Comparison of ENCODE assay signal across 29 cellular contexts in genomic region chrX:75786290-75786689, GRCh38. TPM values are rescaled to one million over a fixed set of nuclear protein-coding genes. Genes with fewer than 3 reads are reported as not detected.
"Had no signal": no experiment of that assay in that cellular context is flagged by ENCODE, and none has a peak within 500 bp of the region (broad histone marks: within the 10 kb centered on the region; RNA-seq: fewer than 3 reads in every experiment).

No MANE protein-coding gene starts in this region.

- H3K4me1 Mint-ChIP-seq: endodermal cell had no signal

- H3K9me3 ChIP-seq: colonic mucosa, esophagus squamous epithelium, gastrocnemius medialis, left lung, lower lobe of right lung had no signal

- FAIRE-seq: endometrium, islet of Langerhans, keratinocyte had no signal

- ATAC-seq: gastrocnemius medialis; heart right ventricle; left cardiac atrium; left lung; left ventricle myocardium superior; lower lobe of right lung; naive thymus-derived CD4-positive, alpha-beta T cell had no signal

- H3K4me3 ChIP-seq: colonic mucosa, esophagus squamous epithelium, gastrocnemius medialis, heart right ventricle, left lung, lower lobe of right lung had no signal

- H3K36me3 Mint-ChIP-seq: memory B cell; naive thymus-derived CD4-positive, alpha-beta T cell had no signal

- H3K4me1 ChIP-seq: colonic mucosa, gastrocnemius medialis, heart right ventricle, left lung, lower lobe of right lung had no signal

- H3K27ac Mint-ChIP-seq: endodermal cell; memory B cell; naive thymus-derived CD4-positive, alpha-beta T cell had no signal

- H3K27me3 ChIP-seq: colonic mucosa, esophagus squamous epithelium, heart right ventricle, left lung had no signal

- H3K4me3 Mint-ChIP-seq: endodermal cell, memory B cell had no signal

- H3K27ac ChIP-seq: colonic mucosa, dorsolateral prefrontal cortex, esophagus squamous epithelium, gastrocnemius medialis, heart right ventricle, left lung, lower lobe of right lung had no signal

- H3K36me3 ChIP-seq: colonic mucosa, esophagus squamous epithelium, gastrocnemius medialis, heart right ventricle, left lung, lower lobe of right lung had no signal

- H3K9me3 Mint-ChIP-seq: memory B cell had no signal

- DNase-seq: colonic mucosa; dermis blood vessel endothelial cell; dorsolateral prefrontal cortex; effector CD4-positive, alpha-beta T cell; effector memory CD4-positive, alpha-beta T cell; endodermal cell; esophagus squamous epithelium; foreskin fibroblast; foreskin melanocyte; gastrocnemius medialis; glutamatergic neuron; head of caudate nucleus; heart right ventricle; hippocampal formation; left cardiac atrium; left lung; left ventricle myocardium superior; lower lobe of right lung; midbrain; naive thymus-derived CD4-positive, alpha-beta T cell had no signal

RNA-seq across cellular contexts. Expression of gene MAGEE2, which starts 1.2 kb away (rescaled TPM):
- total RNA-seq: dermis blood vessel endothelial cell; endodermal cell; epithelial cell of proximal tubule; esophagus squamous epithelium; gastrocnemius medialis; glomerular endothelial cell; left ventricle myocardium superior; lower lobe of right lung; lung microvascular endothelial cell; mononuclear cell; naive thymus-derived CD4-positive, alpha-beta T cell had no signal
- polyA plus RNA-seq: esophagus; keratinocyte; naive thymus-derived CD4-positive, alpha-beta T cell had no signal
